28 cellular contexts compared by ENCODE assay signal in the genomic region with DNA sequence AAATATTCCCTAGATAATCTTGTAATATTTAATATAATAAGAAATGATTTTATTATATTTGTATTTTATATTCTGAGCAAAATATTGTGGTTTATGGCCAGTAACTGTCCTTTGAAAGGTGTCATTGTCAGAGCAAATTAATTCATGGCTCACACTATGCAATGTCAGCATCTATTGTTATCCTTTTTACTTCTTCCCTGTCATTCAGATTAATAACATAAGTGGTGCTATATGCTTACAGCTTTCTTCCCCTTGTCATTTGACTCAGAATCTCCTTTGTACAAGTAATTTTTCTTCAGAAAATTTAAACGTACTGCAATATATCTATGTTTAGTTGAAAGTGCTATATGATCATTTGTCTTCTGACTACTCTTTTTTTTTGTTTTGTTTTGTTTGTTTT.
"Had no signal": no experiment of that assay in that cellular context is flagged by ENCODE, and none has a peak within 500 bp of the region (broad histone marks: within the 10 kb centered on the region; RNA-seq: fewer than 3 reads in every experiment).

No MANE protein-coding gene starts in this region.

- H3K27ac ChIP-seq: colonic mucosa, epithelial cell of prostate, esophagus squamous epithelium, gastrocnemius medialis, heart right ventricle, left lung, lower lobe of right lung had no signal

- H3K4me3 Mint-ChIP-seq: dendritic cell treated with granulocyte-macrophage colony-stimulating factor and Interleukin-4, amounts not matched to agents 40 ng/mL and 50 ng/mL, for 4 days; effector memory CD8-positive, alpha-beta T cell; endodermal cell; mesothelial cell of epicardium; naive B cell had no signal

- H3K36me3 ChIP-seq: colonic mucosa, esophagus squamous epithelium, gastrocnemius medialis, heart right ventricle, left lung, lower lobe of right lung had no signal

- H3K36me3 Mint-ChIP-seq: mesothelial cell of epicardium, naive B cell had no signal

- H3K27ac Mint-ChIP-seq: dendritic cell treated with granulocyte-macrophage colony-stimulating factor and Interleukin-4, amounts not matched to agents 40 ng/mL and 50 ng/mL, for 4 days; effector memory CD8-positive, alpha-beta T cell; endodermal cell; mesothelial cell of epicardium; naive B cell had no signal

- H3K27me3 ChIP-seq: colonic mucosa, esophagus squamous epithelium, gastrocnemius medialis, heart right ventricle, left lung had no signal

- H3K4me1 Mint-ChIP-seq: endodermal cell, mesothelial cell of epicardium, naive B cell had no signal

- DNase-seq: colonic mucosa; cortex of kidney; effector CD8-positive, alpha-beta T cell; effector memory CD8-positive, alpha-beta T cell; endodermal cell; erythroblast; esophagus squamous epithelium; foreskin fibroblast; foreskin melanocyte; gastrocnemius medialis; glutamatergic neuron; head of caudate nucleus; heart right ventricle; hippocampal formation; left cardiac atrium; left lung; left ventricle myocardium superior; lower lobe of right lung; mesenchymal stem cell; mucosa of descending colon; naive B cell had no signal

- FAIRE-seq: endometrium, islet of Langerhans, keratinocyte had no signal

- H3K4me1 ChIP-seq: colonic mucosa, esophagus squamous epithelium, gastrocnemius medialis, heart right ventricle, left lung, lower lobe of right lung had no signal

- H3K27me3 Mint-ChIP-seq: dendritic cell treated with granulocyte-macrophage colony-stimulating factor and Interleukin-4, amounts not matched to agents 40 ng/mL and 50 ng/mL, for 4 days; effector memory CD8-positive, alpha-beta T cell; naive B cell had no signal

- H3K4me3 ChIP-seq: colonic mucosa, esophagus squamous epithelium, gastrocnemius medialis, heart right ventricle, left lung, lower lobe of right lung, mucosa of descending colon had no signal

- ATAC-seq: effector memory CD8-positive, alpha-beta T cell; esophagus mucosa; gastrocnemius medialis; heart right ventricle; left cardiac atrium; left lung; left ventricle myocardium superior; lower lobe of right lung; mucosa of descending colon had no signal

- H3K9me3 ChIP-seq: colonic mucosa, esophagus squamous epithelium, gastrocnemius medialis, lower lobe of right lung had no signal
